In the genomic region with DNA sequence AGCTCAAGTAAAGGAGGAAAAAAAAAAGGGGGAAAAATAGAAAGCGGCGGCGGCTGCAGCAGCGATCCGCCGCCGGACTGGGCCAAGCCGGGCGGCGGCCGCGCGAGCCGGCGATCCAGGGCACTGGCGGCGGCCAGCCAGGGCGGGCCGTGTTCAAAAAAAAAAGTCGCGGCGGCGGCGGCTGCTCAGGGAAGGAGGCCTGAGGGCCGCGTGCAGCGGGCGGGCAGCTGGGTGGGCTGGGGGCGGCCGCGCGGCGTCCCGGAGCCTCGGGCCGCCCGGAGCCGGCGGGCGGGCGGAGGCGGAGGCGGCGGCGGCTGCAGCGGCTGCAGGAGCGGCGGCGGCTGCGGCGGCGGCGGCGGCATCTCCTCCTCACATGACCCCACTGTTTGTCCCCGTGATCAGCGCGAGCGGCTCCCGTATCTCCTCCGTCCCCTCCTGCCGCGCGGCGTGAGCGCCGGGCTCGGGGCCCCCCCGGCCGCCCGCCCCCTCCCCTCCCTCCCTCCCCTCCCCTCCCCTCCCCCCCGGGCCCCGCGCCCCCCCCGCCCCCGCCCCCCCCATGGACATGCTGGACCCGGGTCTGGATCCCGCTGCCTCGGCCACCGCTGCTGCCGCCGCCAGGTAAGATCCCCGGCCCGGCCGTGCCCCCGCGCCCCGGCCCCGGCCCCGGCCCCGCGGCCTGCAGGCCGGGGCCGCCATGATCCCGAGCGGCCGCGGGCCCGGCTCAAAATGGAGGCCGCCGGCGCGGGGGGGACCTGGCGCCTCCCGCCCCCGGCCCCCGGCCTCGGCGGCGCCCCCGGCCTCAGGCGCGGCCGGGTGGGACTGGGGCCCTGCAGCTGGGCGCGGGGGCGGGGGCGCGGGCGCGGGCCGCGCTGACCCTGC, we compare ENCODE assay signal across 7 cellular contexts. TPM values are rescaled to one million over a fixed set of nuclear protein-coding genes. Genes with fewer than 3 reads are reported as not detected.
DNase-seq lines count a peak whose midpoint lies in the region; ATAC-seq and TF ChIP-seq lines count a peak whose summit lies in the region.

A gene with protein sequence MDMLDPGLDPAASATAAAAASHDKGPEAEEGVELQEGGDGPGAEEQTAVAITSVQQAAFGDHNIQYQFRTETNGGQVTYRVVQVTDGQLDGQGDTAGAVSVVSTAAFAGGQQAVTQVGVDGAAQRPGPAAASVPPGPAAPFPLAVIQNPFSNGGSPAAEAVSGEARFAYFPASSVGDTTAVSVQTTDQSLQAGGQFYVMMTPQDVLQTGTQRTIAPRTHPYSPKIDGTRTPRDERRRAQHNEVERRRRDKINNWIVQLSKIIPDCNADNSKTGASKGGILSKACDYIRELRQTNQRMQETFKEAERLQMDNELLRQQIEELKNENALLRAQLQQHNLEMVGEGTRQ (plus strand): TSS at position 417 of the 879 bp plus-strand sequence. CDS start 140 bp downstream, at position 557.

- H3K27me3 Mint-ChIP-seq in WTC11 (ENCODE audit: low read depth) (no peaks in the 10 kb centered on the region), immature natural killer cell (ENCODE audit: low read depth in 3 of 3) (peaks cover 14 to 21% (median 16%) of the 10 kb centered on the region in 3 donors)
- no peaks in the 10 kb centered on the region for H3K27me3 Mint-ChIP-seq in central memory CD8-positive, alpha-beta T cell

- DNase-seq in NCI-H2107 (lab: John Stamatoyannopoulos, UW): peak; percentile 52
- DNase-seq in WTC11 (ENCODE audit: low spot score): peak; percentile 56
- peak in 1 of 2 donors; percentile 30 for DNase-seq in central memory CD8-positive, alpha-beta T cell (ENCODE audit: low spot score in 2 of 2)
- peak; percentile 65 to 75 (median 69) for DNase-seq in immature natural killer cell
- DNase-seq in smooth muscle cell (lab: John Stamatoyannopoulos, UW; ENCODE audit: unreplicated experiment): peak; percentile 58

- H3K36me3 Mint-ChIP-seq in WTC11: peaks cover 44% of the 10 kb centered on the region
- H3K36me3 Mint-ChIP-seq in central memory CD8-positive, alpha-beta T cell (ENCODE audit: insufficient read depth): peaks cover 48% of the 10 kb centered on the region
- H3K36me3 Mint-ChIP-seq in immature natural killer cell: peaks cover 4 to 19% (median 18%) of the 10 kb centered on the region in 3 donors

- ATAC-seq in HG02870 (IDR thresholded peaks at IDR 0.05; ENCODE audit: unreplicated experiment) (peak; percentile 4), WTC11 (peak; percentile 1; the same call in 1 of the 2 replicates)
- ATAC-seq in central memory CD8-positive, alpha-beta T cell (replicated peaks; ENCODE audit: extremely low read depth, poor library complexity, severe bottlenecking): peak; percentile 31

- no peaks in the 10 kb centered on the region for H3K36me3 ChIP-seq in smooth muscle cell (ENCODE audit: low read depth)

- no peaks in the 10 kb centered on the region for H3K27me3 ChIP-seq in smooth muscle cell (ENCODE audit: low read depth)

- peaks cover 14% of the 10 kb centered on the region for H4K20me1 ChIP-seq in smooth muscle cell (ENCODE audit: low read depth)

- no peaks in the 10 kb centered on the region for H3K9me3 Mint-ChIP-seq in WTC11
- H3K9me3 Mint-ChIP-seq in central memory CD8-positive, alpha-beta T cell: no peaks in the 10 kb centered on the region
- H3K9me3 Mint-ChIP-seq in immature natural killer cell: no peaks in the 10 kb centered on the region

- peak within 1 kb of the TSS; percentile 100 for H3K4me2 ChIP-seq in smooth muscle cell

- peak within 1 kb of the TSS; percentile 84 for H3K4me3 Mint-ChIP-seq in WTC11
- H3K4me3 Mint-ChIP-seq in central memory CD8-positive, alpha-beta T cell: peak within 1 kb of the TSS; percentile 89
- peak within 1 kb of the TSS; percentile 93 to 96 (median 94) for H3K4me3 Mint-ChIP-seq in immature natural killer cell

- peak within 1 kb of the TSS; percentile 71 for H3K27ac ChIP-seq in smooth muscle cell (ENCODE audit: low read depth)

- TF ChIP-seq CTCF in GM12875 (IDR thresholded peaks at IDR 0.05; ENCODE audit: borderline replicate concordance, insufficient read depth, low read depth, low read length) (no peak), WTC11 (IDR thresholded peaks at IDR 0.05) (no peak), smooth muscle cell (IDR thresholded peaks at IDR 0.05; ENCODE audit: borderline replicate concordance, insufficient read depth, poor library complexity, severe bottlenecking) (no peak)

- H3K9me3 ChIP-seq in smooth muscle cell (replicated peaks; ENCODE audit: low read depth): no peaks in the 10 kb centered on the region

- H3K27ac Mint-ChIP-seq in WTC11 (peak within 1 kb of the TSS; percentile 97), immature natural killer cell (peak within 1 kb of the TSS; percentile 92 to 97 (median 96))
- peak within 1 kb of the TSS; percentile 94 for H3K27ac Mint-ChIP-seq in central memory CD8-positive, alpha-beta T cell (ENCODE audit: low read depth)

- POLR2A ChIA-PET in WTC11 (lab: Charles Lee): interaction anchor here (0.6 to 1.6 kb wide), 2 partner anchors 7 to 450 kb away, joined by 3 read pairs; no protein-coding TSS in a partner anchor

- H3K4me1 Mint-ChIP-seq in WTC11: peaks cover 7% of the 10 kb centered on the region
- H3K4me1 Mint-ChIP-seq in central memory CD8-positive, alpha-beta T cell: peaks cover 41% of the 10 kb centered on the region
- H3K4me1 Mint-ChIP-seq in immature natural killer cell: peaks cover 47 to 60% of the 10 kb centered on the region in 2 donors

- peaks cover 3% of the 10 kb centered on the region for H3K4me1 ChIP-seq in smooth muscle cell (ENCODE audit: low read depth)

- CTCF ChIA-PET in WTC11 (lab: Charles Lee): interaction anchor here (0.6 to 1.5 kb wide), 18 partner anchors 11 to 379 kb away, joined by 3 to 12 read pairs (median 4); a partner anchor contains a TSS

- WGBS in smooth muscle cell (ENCODE audit: low lambda C conversion rate): no CpG with 5 or more reads among the region's 122 CpGs

- H3K4me3 ChIP-seq in GM12875 (ENCODE audit: low read depth, low read length): peak within 1 kb of the TSS; percentile 77
- H3K4me3 ChIP-seq in smooth muscle cell: peak within 1 kb of the TSS; percentile 90

- peaks cover 17% of the 10 kb centered on the region for H3F3A ChIP-seq in smooth muscle cell (ENCODE audit: low read depth)

- peak within 1 kb of the TSS; percentile 86 for H3K9ac ChIP-seq in smooth muscle cell (ENCODE audit: low read depth)

- H2AFZ ChIP-seq in smooth muscle cell (ENCODE audit: low read depth): peak within 1 kb of the TSS; percentile 90

- H3K79me2 ChIP-seq in smooth muscle cell (ENCODE audit: low read depth): peaks cover 8% of the 10 kb centered on the region

TF ChIP-seq in WTC11, 78 proteins besides CTCF, POLR2A, EP300 and RAD21 (continues in another document):
- TF ChIP-seq ATF1 (CRISPR knock-in tag; IDR thresholded peaks at IDR 0.05): no peak
- TF ChIP-seq, protein P1, sequence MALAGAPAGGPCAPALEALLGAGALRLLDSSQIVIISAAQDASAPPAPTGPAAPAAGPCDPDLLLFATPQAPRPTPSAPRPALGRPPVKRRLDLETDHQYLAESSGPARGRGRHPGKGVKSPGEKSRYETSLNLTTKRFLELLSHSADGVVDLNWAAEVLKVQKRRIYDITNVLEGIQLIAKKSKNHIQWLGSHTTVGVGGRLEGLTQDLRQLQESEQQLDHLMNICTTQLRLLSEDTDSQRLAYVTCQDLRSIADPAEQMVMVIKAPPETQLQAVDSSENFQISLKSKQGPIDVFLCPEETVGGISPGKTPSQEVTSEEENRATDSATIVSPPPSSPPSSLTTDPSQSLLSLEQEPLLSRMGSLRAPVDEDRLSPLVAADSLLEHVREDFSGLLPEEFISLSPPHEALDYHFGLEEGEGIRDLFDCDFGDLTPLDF (CRISPR knock-in tag; IDR thresholded peaks at IDR 0.05): no peak
- no peak for TF ChIP-seq ZNF263 (CRISPR knock-in tag; IDR thresholded peaks at IDR 0.05; ENCODE audit: low read depth)
- TF ChIP-seq, protein P2, sequence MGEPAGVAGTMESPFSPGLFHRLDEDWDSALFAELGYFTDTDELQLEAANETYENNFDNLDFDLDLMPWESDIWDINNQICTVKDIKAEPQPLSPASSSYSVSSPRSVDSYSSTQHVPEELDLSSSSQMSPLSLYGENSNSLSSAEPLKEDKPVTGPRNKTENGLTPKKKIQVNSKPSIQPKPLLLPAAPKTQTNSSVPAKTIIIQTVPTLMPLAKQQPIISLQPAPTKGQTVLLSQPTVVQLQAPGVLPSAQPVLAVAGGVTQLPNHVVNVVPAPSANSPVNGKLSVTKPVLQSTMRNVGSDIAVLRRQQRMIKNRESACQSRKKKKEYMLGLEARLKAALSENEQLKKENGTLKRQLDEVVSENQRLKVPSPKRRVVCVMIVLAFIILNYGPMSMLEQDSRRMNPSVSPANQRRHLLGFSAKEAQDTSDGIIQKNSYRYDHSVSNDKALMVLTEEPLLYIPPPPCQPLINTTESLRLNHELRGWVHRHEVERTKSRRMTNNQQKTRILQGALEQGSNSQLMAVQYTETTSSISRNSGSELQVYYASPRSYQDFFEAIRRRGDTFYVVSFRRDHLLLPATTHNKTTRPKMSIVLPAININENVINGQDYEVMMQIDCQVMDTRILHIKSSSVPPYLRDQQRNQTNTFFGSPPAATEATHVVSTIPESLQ (CRISPR knock-in tag; IDR thresholded peaks at IDR 0.05): no peak
- no peak for TF ChIP-seq OVOL2 (CRISPR knock-in tag; IDR thresholded peaks at IDR 0.05; ENCODE audit: borderline replicate concordance)
- TF ChIP-seq SP1 (CRISPR knock-in tag; conservative IDR thresholded peaks at IDR 0.05): no peak
- TF ChIP-seq FOXK1 (CRISPR knock-in tag; IDR thresholded peaks at IDR 0.05): peak; percentile 93; the same call in 1 of the 2 replicates
- TF ChIP-seq, protein P3, sequence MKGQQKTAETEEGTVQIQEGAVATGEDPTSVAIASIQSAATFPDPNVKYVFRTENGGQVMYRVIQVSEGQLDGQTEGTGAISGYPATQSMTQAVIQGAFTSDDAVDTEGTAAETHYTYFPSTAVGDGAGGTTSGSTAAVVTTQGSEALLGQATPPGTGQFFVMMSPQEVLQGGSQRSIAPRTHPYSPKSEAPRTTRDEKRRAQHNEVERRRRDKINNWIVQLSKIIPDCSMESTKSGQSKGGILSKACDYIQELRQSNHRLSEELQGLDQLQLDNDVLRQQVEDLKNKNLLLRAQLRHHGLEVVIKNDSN (CRISPR knock-in tag; IDR thresholded peaks at IDR 0.05): peak; percentile 80
- TF ChIP-seq, protein P4, sequence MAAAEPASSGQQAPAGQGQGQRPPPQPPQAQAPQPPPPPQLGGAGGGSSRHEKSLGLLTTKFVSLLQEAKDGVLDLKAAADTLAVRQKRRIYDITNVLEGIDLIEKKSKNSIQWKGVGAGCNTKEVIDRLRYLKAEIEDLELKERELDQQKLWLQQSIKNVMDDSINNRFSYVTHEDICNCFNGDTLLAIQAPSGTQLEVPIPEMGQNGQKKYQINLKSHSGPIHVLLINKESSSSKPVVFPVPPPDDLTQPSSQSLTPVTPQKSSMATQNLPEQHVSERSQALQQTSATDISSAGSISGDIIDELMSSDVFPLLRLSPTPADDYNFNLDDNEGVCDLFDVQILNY (CRISPR knock-in tag; IDR thresholded peaks at IDR 0.05): no peak

RNA-seq across cellular contexts. Expression of the gene that starts here (rescaled TPM):
- total RNA-seq in WTC11 (2021): 109 to 127 TPM (median 120 TPM) in 3 replicates
- polyA plus RNA-seq in immature natural killer cell: 10 to 100 TPM in 1 of 3 donors, 1 to 10 TPM in 1, under 1 TPM in 1; 0.29 to 10.4 (median 7.6) TPM
- total RNA-seq in smooth muscle cell: 30.4 and 34.4 TPM in 2 replicates
- 20.0 and 22.7 TPM in 2 replicates for polyA plus RNA-seq in smooth muscle cell
